Comparison of ENCODE assay signal across 1 cellular context in genomic region chr7:36600869-36601530, GRCh38.
TF ChIP-seq lines count a peak whose summit lies in the region.

No MANE protein-coding gene starts in this region.

TF ChIP-seq in HepG2, 621 proteins besides CTCF, POLR2A, EP300 and RAD21 (continued from another document):
- no peak for TF ChIP-seq MXD1 (CRISPR knock-in tag; IDR thresholded peaks at IDR 0.05)
- TF ChIP-seq TFDP2 (CRISPR knock-in tag; IDR thresholded peaks at IDR 0.05), result no peak
